ENCODE assay signal across 14 cellular contexts in genomic region chr12:94430304-94430703, GRCh38.
"Had no signal": no experiment of that assay in that cellular context is flagged by ENCODE, and none has a peak within 500 bp of the region (broad histone marks: within the 10 kb centered on the region; RNA-seq: fewer than 3 reads in every experiment).

No MANE protein-coding gene starts in this region.

- H3K4me3 ChIP-seq: esophagus squamous epithelium, psoas muscle, testis, tibial nerve had no signal

- H3K27ac ChIP-seq: esophagus squamous epithelium, parathyroid adenoma, psoas muscle, testis, tibial nerve had no signal

- H3K9ac ChIP-seq: parathyroid adenoma had no signal

- H3K9me3 ChIP-seq: testis had no signal

- H3K4me1 ChIP-seq: parathyroid adenoma had no signal

- H3K27me3 ChIP-seq: esophagus squamous epithelium, testis, tibial nerve had no signal

- H2AFZ ChIP-seq: parathyroid adenoma had no signal

- ATAC-seq: effector memory CD8-positive, alpha-beta T cell; psoas muscle; sciatic nerve; stimulated activated naive B cell treated with anti-CD40 and anti-IgM and Interleukin-4, amounts not matched to agents 10 μg/mL and 1 μg/mL and 100 μg/mL, for 72 hours had no signal

- DNase-seq: effector memory CD8-positive, alpha-beta T cell; esophagus squamous epithelium; kidney glomerular epithelial cell; naive B cell; occipital lobe; psoas muscle; retina; stimulated activated CD4-positive, alpha-beta T cell treated with anti-CD3 and anti-CD28 coated beads, Interleukin-2, amount 100 ng/mL, for 24 hours; stimulated activated CD4-positive, alpha-beta T cell treated with anti-CD3 and anti-CD28 coated beads, Interleukin-4, amount 100 ng/mL, for 4 hours; stimulated activated naive B cell treated with anti-CD40 and anti-IgM and Interleukin-4, amounts not matched to agents 10 μg/mL and 1 μg/mL and 100 μg/mL, for 72 hours; testis had no signal
